ENCODE assay signal across 1 cellular context in the genomic region with DNA sequence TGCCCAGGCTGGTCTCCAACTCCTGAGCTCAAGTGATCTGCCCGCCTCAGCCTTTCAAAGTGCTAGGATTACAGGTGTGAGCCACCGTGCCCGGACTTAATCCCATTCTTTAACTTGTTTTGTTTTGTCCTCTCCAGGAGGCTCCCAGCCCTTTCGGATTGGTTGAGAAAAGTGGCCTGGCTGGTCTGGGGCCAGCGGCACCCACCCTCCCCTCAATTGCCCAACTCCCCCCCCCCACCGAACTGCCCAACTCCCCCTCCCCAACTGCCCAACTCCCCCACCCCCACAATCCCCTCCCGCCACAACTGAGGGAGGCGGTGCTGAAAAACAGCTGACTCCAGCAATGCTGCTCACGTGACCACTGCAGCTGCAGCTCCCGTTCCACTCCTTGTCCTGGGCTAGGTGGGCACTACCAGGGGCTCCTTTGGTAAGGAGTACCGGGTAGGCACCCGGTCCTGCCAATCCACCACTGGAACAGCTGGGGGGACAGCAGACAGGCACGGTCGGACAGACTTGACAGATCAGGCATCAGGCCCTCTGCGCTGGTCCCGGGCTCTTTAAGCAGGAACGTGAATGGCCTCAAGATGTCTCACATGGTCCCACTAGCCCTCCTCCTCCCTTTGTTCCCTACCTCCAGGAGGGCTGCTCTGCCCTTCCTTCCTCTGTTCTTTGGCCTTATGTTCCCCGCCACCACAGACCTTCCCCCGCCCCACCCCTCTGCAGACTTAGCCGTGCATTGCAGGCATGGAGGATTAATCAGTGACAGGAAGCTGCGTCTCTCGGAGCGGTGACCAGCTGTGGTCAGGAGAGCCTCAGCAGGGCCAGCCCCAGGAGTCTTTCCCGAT.
A peak's percentile ranks its signal among the peaks of the same experiment; 100 is the strongest.
TF ChIP-seq lines count a peak whose summit lies in the region.

TCN2 (plus strand) TSS at position 720 of the 845 bp plus-strand sequence. CDS start 158 bp downstream, outside the sequence.

TF ChIP-seq in GM12878, 131 proteins besides CTCF, POLR2A, EP300 and RAD21 (continued from another document):
- TF ChIP-seq, protein P1, sequence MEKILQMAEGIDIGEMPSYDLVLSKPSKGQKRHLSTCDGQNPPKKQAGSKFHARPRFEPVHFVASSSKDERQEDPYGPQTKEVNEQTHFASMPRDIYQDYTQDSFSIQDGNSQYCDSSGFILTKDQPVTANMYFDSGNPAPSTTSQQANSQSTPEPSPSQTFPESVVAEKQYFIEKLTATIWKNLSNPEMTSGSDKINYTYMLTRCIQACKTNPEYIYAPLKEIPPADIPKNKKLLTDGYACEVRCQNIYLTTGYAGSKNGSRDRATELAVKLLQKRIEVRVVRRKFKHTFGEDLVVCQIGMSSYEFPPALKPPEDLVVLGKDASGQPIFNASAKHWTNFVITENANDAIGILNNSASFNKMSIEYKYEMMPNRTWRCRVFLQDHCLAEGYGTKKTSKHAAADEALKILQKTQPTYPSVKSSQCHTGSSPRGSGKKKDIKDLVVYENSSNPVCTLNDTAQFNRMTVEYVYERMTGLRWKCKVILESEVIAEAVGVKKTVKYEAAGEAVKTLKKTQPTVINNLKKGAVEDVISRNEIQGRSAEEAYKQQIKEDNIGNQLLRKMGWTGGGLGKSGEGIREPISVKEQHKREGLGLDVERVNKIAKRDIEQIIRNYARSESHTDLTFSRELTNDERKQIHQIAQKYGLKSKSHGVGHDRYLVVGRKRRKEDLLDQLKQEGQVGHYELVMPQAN (conservative IDR thresholded peaks at IDR 0.05), result peak; percentile 70
- TF ChIP-seq YY1 (IDR thresholded peaks at IDR 0.05; ENCODE audit: low read depth, low read length) (no peak; the same call in 1 of the 2 replicates), SIX5 (IDR thresholded peaks at IDR 0.05; ENCODE audit: low read depth, low read length, severe bottlenecking) (no peak), USF2 (IDR thresholded peaks at IDR 0.05; ENCODE audit: borderline replicate concordance, low read depth, low read length) (peak; percentile 66), DPF2 (IDR thresholded peaks at IDR 0.05) (no peak), RAD51 (IDR thresholded peaks at IDR 0.05) (peak; percentile 95), BHLHE40 (IDR thresholded peaks at IDR 0.05; ENCODE audit: borderline replicate concordance in 1 of 2, low read depth in 2 of 2, low read length in 1 of 2) (peak; percentile 78 to 94), RUNX3 (IDR thresholded peaks at IDR 0.05; ENCODE audit: low read length) (peak; percentile 71), ZBTB40 (IDR thresholded peaks at IDR 0.05; ENCODE audit: borderline replicate concordance) (no peak), MXI1 (IDR thresholded peaks at IDR 0.05; ENCODE audit: low read depth, low read length) (0 out of 2 replicates have a peak, but pooled peaks have one; percentile 2), TAF1 (IDR thresholded peaks at IDR 0.05; ENCODE audit: borderline replicate concordance, low read depth, low read length) (0 out of 2 replicates have a peak, but pooled peaks have one; percentile 12), MEF2A (IDR thresholded peaks at IDR 0.05; ENCODE audit: insufficient read depth, low read depth, low read length) (no peak), BMI1 (IDR thresholded peaks at IDR 0.05; ENCODE audit: borderline replicate concordance) (no peak), EED (IDR thresholded peaks at IDR 0.05; ENCODE audit: low read depth) (peak; percentile 68)
- TF ChIP-seq, protein P2, sequence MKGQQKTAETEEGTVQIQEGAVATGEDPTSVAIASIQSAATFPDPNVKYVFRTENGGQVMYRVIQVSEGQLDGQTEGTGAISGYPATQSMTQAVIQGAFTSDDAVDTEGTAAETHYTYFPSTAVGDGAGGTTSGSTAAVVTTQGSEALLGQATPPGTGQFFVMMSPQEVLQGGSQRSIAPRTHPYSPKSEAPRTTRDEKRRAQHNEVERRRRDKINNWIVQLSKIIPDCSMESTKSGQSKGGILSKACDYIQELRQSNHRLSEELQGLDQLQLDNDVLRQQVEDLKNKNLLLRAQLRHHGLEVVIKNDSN (IDR thresholded peaks at IDR 0.05; ENCODE audit: borderline replicate concordance, extremely low read length, insufficient read depth, low read depth, low read length), result peak; percentile 92
